15 cellular contexts compared by ENCODE assay signal in genomic region chr19:10884273-10884672, GRCh38. TPM values are rescaled to one million over a fixed set of nuclear protein-coding genes. Genes with fewer than 3 reads are reported as not detected.
A peak's percentile ranks its signal among the peaks of the same experiment; 100 is the strongest.
DNase-seq lines count a peak whose midpoint lies in the region; ATAC-seq and TF ChIP-seq lines count a peak whose summit lies in the region.
"Had no signal": no experiment of that assay in that cellular context is flagged by ENCODE, and none has a peak within 500 bp of the region (broad histone marks: within the 10 kb centered on the region; RNA-seq: fewer than 3 reads in every experiment).

No MANE protein-coding gene starts in this region.

- TF ChIP-seq CTCF in AG04450 (IDR thresholded peaks at IDR 0.05; ENCODE audit: low read depth, low read length) (no peak), cardiac fibroblast (IDR thresholded peaks at IDR 0.05; ENCODE audit: low read depth, low read length) (no peak), breast epithelium (IDR thresholded peaks at IDR 0.05) (no peak)

- ATAC-seq in GM21786 (IDR thresholded peaks at IDR 0.05; ENCODE audit: unreplicated experiment) (no peak), GM18502 (IDR thresholded peaks at IDR 0.05; ENCODE audit: poor library complexity, unreplicated experiment) (no peak)
- ATAC-seq: right cardiac atrium had no signal

- no peak for DNase-seq in AG04450 (ENCODE audit: low read depth, low spot score)
- peak; percentile 75 for DNase-seq in LHCN-M2 (ENCODE audit: low read depth)
- DNase-seq in cardiac fibroblast (ENCODE audit: low read depth in 2 of 2) = peak; percentile 67 to 68
- no peak for DNase-seq in breast epithelium (ENCODE audit: low spot score in 2 of 2)
- DNase-seq in H4 (ENCODE audit: low spot score) = no peak
- DNase-seq: activated T-cell treated with anti-CD3 and anti-CD28 coated beads for 4 hours, aorta, DMS79, right cardiac atrium had no signal

- intact Hi-C loops in breast epithelium (cut with DNase I; ENCODE audit: low total_unique reads) = no loop called here

- TF ChIP-seq POLR2A in breast epithelium (IDR thresholded peaks at IDR 0.05) = no peak

- CTCF ChIA-PET in AG04450 (lab: Charles Lee) = interaction anchor here (1.6 kb wide), 1 partner anchor 13 kb away, joined by 8 read pairs; no protein-coding TSS in a partner anchor

- H3K27me3 ChIP-seq in AG04450 (ENCODE audit: control insufficient read depth, insufficient read depth, low read length) (no peaks in the 10 kb centered on the region), breast epithelium (no peaks in the 10 kb centered on the region)

- H3K4me3 ChIP-seq in AG04450 (ENCODE audit: low read depth, low read length) (no peak overlapping the region), cardiac fibroblast (replicated peaks in 1 of 2; ENCODE audit: low read depth in 2 of 2, low read length in 2 of 2) (no peak overlapping the region), mesodermal cell (ENCODE audit: extremely low read depth, insufficient read depth, low read length, poor library complexity, severe bottlenecking) (no peak overlapping the region), breast epithelium (no peak overlapping the region)
- H3K4me3 ChIP-seq: thoracic aorta had no signal

- H3K36me3 ChIP-seq in mesodermal cell (ENCODE audit: control insufficient read depth, insufficient read depth, low read length) (peaks cover 12% of the 10 kb centered on the region), breast epithelium (no peaks in the 10 kb centered on the region)
- H3K36me3 ChIP-seq: thoracic aorta had no signal

- H3K4me1 ChIP-seq in mesodermal cell (ENCODE audit: control insufficient read depth, insufficient read depth, low read length, poor library complexity, severe bottlenecking) = peaks cover 58% of the 10 kb centered on the region
- H3K4me1 ChIP-seq in breast epithelium = no peaks in the 10 kb centered on the region

- POLR2A ChIA-PET in AG04450 (lab: Yijun Ruan, JAX) = no interaction called here

- H3K27ac ChIP-seq in AG04450 (ENCODE audit: low read depth, low read length) = peak overlapping the region; percentile 39
- peak overlapping the region; percentile 74 for H3K27ac ChIP-seq in mesodermal cell (ENCODE audit: low read depth, low read length, severe bottlenecking)
- H3K27ac ChIP-seq in breast epithelium = no peak overlapping the region
- H3K27ac ChIP-seq: thoracic aorta, VCaP had no signal

- no peaks in the 10 kb centered on the region for H3K9me3 ChIP-seq in AG04450 (ENCODE audit: control insufficient read depth, insufficient read depth, low read length)
- H3K9me3 ChIP-seq in mesodermal cell (ENCODE audit: control insufficient read depth, low read length) = no peaks in the 10 kb centered on the region
- H3K9me3 ChIP-seq in breast epithelium = no peaks in the 10 kb centered on the region
- H3K9me3 ChIP-seq: thoracic aorta had no signal

- WGBS in mesodermal cell (ENCODE audit: insufficient coverage in 2 of 2), 2 experiments = 100% methylated on average over 1 of the region's 2 CpGs

RNA-seq across cellular contexts. Expression of gene CARM1, which starts 12.9 kb away (rescaled TPM):
- 23.5 and 26.0 TPM in 2 replicates for polyA plus RNA-seq in AG04450 (2011; rRNA removed)
- polyA minus RNA-seq in AG04450 (2011; rRNA and poly(A)+ RNA removed) = 36.7 and 42.1 TPM in 2 replicates
- total RNA-seq in LHCN-M2 (2014; rRNA removed) = 37.4 and 42.1 TPM in 2 replicates
- polyA plus RNA-seq in LHCN-M2 (2012) = 46.7 TPM
- polyA plus RNA-seq in mesodermal cell (2013, experiment 1 of 2) = 93.2 TPM
- 83.9 TPM for polyA plus RNA-seq in mesodermal cell (2013, experiment 2 of 2)
- total RNA-seq in breast epithelium = 10 to 100 TPM; 11.6 to 17.3 (median 17.0) TPM
- 21.0 and 21.2 TPM in 2 replicates for total RNA-seq in H4 (2014; rRNA removed; shearing (Covaris generic))

RNA-seq across cellular contexts. Expression of gene C19orf38, which starts 36.1 kb away (rescaled TPM):
- polyA plus RNA-seq in AG04450 (2011; rRNA removed) = 0.45 and 0.67 TPM in 2 replicates
- 0.28 and 0.48 TPM in 2 replicates for polyA minus RNA-seq in AG04450 (2011; rRNA and poly(A)+ RNA removed)
- total RNA-seq in LHCN-M2 (2014; rRNA removed) (not detected in 2 replicates), breast epithelium (1 to 10 TPM; 1.3 to 2.7 (median 2.0) TPM)
- polyA plus RNA-seq in LHCN-M2 (2012) = 0.11 TPM
- 0.81 TPM for polyA plus RNA-seq in mesodermal cell (2013, experiment 1 of 2)
- not detected for polyA plus RNA-seq in mesodermal cell (2013, experiment 2 of 2)
- total RNA-seq in H4 (2014; rRNA removed; shearing (Covaris generic)) = not detected in 2 replicates
- total RNA-seq: A673 had no signal

RNA-seq across cellular contexts. Expression of gene YIPF2, which starts 44.2 kb away (rescaled TPM):
- polyA plus RNA-seq in AG04450 (2011; rRNA removed) = 35.1 and 56.5 TPM in 2 replicates
- 28.3 and 36.3 TPM in 2 replicates for polyA minus RNA-seq in AG04450 (2011; rRNA and poly(A)+ RNA removed)
- 64.0 and 72.4 TPM in 2 replicates for total RNA-seq in LHCN-M2 (2014; rRNA removed)
- 71.3 TPM for polyA plus RNA-seq in LHCN-M2 (2012)
- 75.8 TPM for polyA plus RNA-seq in mesodermal cell (2013, experiment 1 of 2)
- 58.8 TPM for polyA plus RNA-seq in mesodermal cell (2013, experiment 2 of 2)
- 10 to 100 TPM; 40.3 to 68.6 (median 59.6) TPM for total RNA-seq in breast epithelium
- total RNA-seq in H4 (2014; rRNA removed; shearing (Covaris generic)) = 31.7 and 42.5 TPM in 2 replicates

RNA-seq across cellular contexts. Expression of gene TIMM29, which starts 44.3 kb away (rescaled TPM):
- 7.4 and 7.5 TPM in 2 replicates for polyA plus RNA-seq in AG04450 (2011; rRNA removed)
- 5.3 and 5.7 TPM in 2 replicates for polyA minus RNA-seq in AG04450 (2011; rRNA and poly(A)+ RNA removed)
- total RNA-seq in LHCN-M2 (2014; rRNA removed) (34.7 and 37.1 TPM in 2 replicates), breast epithelium (10 to 100 TPM; 21.1 to 31.6 (median 21.6) TPM)
- polyA plus RNA-seq in LHCN-M2 (2012) = 13.7 TPM
- 17.7 TPM for polyA plus RNA-seq in mesodermal cell (2013, experiment 1 of 2)
- 17.0 TPM for polyA plus RNA-seq in mesodermal cell (2013, experiment 2 of 2)
- 11.2 and 23.5 TPM in 2 replicates for total RNA-seq in H4 (2014; rRNA removed; shearing (Covaris generic))

RNA-seq across cellular contexts. Expression of gene TMED1, which starts 48.3 kb away (rescaled TPM):
- polyA plus RNA-seq in AG04450 (2011; rRNA removed) = 42.4 and 48.4 TPM in 2 replicates
- polyA minus RNA-seq in AG04450 (2011; rRNA and poly(A)+ RNA removed) = 15.7 and 19.2 TPM in 2 replicates
- total RNA-seq in LHCN-M2 (2014; rRNA removed) = 52.1 and 52.9 TPM in 2 replicates
- 37.2 TPM for polyA plus RNA-seq in LHCN-M2 (2012)
- polyA plus RNA-seq in mesodermal cell (2013, experiment 1 of 2) = 40.8 TPM
- polyA plus RNA-seq in mesodermal cell (2013, experiment 2 of 2) = 33.7 TPM
- total RNA-seq in breast epithelium = 10 to 100 TPM; 27.2 to 51.2 (median 42.4) TPM
- total RNA-seq in H4 (2014; rRNA removed; shearing (Covaris generic)) = 66.2 and 100 TPM in 2 replicates

Comparison
In these comparisons a context has a peak if more than half of its experiments do, and no peak if none do; other contexts are left out.
1. DNase-seq: peak in LHCN-M2 (single experiment) and cardiac fibroblast (2 of 2); none in AG04450 (single experiment), breast epithelium (0 of 2) and H4 (single experiment).
2. H3K27ac ChIP-seq: peak in AG04450 (single experiment) and mesodermal cell (single experiment); none in breast epithelium (0 of 2).